Comparison of ENCODE assay signal across 1 cellular context in the genomic region with DNA sequence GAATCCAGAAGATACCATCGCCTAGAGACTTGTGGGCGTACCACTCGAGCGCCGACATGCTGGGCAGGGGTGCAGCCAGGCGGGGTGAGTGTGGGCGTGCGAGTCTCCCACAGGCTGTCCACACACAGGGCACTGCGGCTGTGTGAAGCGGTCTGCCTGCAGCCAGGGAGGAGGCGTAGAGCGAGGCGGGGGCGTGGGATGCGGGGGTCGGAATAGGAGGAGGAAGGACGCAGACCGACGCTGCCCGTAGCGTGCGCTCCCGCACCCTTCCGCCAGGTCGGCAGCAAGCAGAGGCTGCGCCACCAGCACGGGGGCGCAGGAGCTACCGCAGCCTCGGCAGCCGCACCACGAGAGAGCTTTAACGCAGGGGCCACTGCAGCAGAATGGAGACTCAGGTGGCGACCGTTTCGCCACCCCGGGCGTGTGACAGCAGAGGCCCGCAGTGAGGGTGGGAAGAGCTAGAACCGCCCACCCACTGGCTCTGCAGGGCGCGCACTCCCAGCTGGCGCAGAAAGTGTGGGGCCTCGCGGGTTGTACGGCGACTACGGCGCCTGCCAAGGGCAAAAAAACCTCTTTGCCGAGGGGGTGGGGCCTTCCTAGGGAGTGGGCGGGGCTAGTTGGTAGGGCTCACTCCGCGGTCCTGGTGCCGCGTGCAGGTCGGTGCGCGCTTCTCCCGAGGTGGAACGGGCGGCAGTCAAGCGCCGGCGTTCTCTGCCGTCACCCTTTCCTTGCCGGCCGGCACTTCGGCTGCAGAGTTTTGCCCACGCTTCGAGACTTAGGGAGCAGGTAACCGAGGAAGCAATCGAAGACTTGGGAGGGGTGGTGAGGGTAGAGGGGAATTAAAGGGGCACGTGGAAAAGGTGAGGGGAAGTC.
TF ChIP-seq lines count a peak whose summit lies in the region.

A gene (minus strand): TSS at position 537 of the 873 bp plus-strand sequence. CDS start 479 bp downstream, at position 58.
A gene with protein sequence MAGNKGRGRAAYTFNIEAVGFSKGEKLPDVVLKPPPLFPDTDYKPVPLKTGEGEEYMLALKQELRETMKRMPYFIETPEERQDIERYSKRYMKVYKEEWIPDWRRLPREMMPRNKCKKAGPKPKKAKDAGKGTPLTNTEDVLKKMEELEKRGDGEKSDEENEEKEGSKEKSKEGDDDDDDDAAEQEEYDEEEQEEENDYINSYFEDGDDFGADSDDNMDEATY (plus strand): TSS at position 630 of the 873 bp plus-strand sequence. CDS start 10,704 bp downstream, outside the sequence.

TF ChIP-seq in HepG2, 621 proteins besides CTCF, POLR2A, EP300 and RAD21 (continued from another document and continues in another):
- TF ChIP-seq, protein P1, sequence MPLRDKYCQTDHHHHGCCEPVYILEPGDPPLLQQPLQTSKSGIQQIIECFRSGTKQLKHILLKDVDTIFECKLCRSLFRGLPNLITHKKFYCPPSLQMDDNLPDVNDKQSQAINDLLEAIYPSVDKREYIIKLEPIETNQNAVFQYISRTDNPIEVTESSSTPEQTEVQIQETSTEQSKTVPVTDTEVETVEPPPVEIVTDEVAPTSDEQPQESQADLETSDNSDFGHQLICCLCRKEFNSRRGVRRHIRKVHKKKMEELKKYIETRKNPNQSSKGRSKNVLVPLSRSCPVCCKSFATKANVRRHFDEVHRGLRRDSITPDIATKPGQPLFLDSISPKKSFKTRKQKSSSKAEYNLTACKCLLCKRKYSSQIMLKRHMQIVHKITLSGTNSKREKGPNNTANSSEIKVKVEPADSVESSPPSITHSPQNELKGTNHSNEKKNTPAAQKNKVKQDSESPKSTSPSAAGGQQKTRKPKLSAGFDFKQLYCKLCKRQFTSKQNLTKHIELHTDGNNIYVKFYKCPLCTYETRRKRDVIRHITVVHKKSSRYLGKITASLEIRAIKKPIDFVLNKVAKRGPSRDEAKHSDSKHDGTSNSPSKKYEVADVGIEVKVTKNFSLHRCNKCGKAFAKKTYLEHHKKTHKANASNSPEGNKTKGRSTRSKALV (CRISPR knock-in tag; IDR thresholded peaks at IDR 0.05) = peak; percentile 83
- TF ChIP-seq ZNF431 (CRISPR knock-in tag; IDR thresholded peaks at IDR 0.05; ENCODE audit: borderline replicate concordance, low read depth) (peak; percentile 93), ZSCAN22 (CRISPR knock-in tag; IDR thresholded peaks at IDR 0.05) (no peak), ZNF430 (CRISPR knock-in tag; IDR thresholded peaks at IDR 0.05) (peak; percentile 93), ZNF20 (CRISPR knock-in tag; IDR thresholded peaks at IDR 0.05) (peak; percentile 93; the same call in 1 of the 2 replicates), CHD2 (IDR thresholded peaks at IDR 0.05; ENCODE audit: low read depth, low read length) (peak; percentile 65), ZNF124 (CRISPR knock-in tag; IDR thresholded peaks at IDR 0.05) (peak; percentile 20; the same call in 1 of the 2 replicates), NONO (IDR thresholded peaks at IDR 0.05) (no peak), NONO (CRISPR knock-in tag; conservative IDR thresholded peaks at IDR 0.05) (peak; percentile 80), ZNF30 (CRISPR knock-in tag; IDR thresholded peaks at IDR 0.05) (no peak), SOX5 (CRISPR knock-in tag; IDR thresholded peaks at IDR 0.05; ENCODE audit: borderline replicate concordance) (0 out of 2 replicates have a peak, but pooled peaks have one; percentile 16), ZNF343 (CRISPR knock-in tag; IDR thresholded peaks at IDR 0.05) (peak; percentile 86), ZNF709 (CRISPR knock-in tag; IDR thresholded peaks at IDR 0.05) (peak; percentile 93; the same call in 1 of the 2 replicates), ZBTB20 (CRISPR knock-in tag; IDR thresholded peaks at IDR 0.05; ENCODE audit: borderline replicate concordance, low read depth) (0 out of 2 replicates have a peak, but pooled peaks have one; percentile 69), NFATC3 (CRISPR knock-in tag; IDR thresholded peaks at IDR 0.05) (peak; percentile 74; the same call in 1 of the 2 replicates), ZNF121 (CRISPR knock-in tag; IDR thresholded peaks at IDR 0.05) (peak; percentile 68; the same call in 1 of the 2 replicates), ZNF674 (CRISPR knock-in tag; IDR thresholded peaks at IDR 0.05; ENCODE audit: low read depth) (peak; percentile 73), ZFP36L1 (CRISPR knock-in tag; IDR thresholded peaks at IDR 0.05) (peak; percentile 83; the same call in 1 of the 2 replicates), TRIM24 (CRISPR knock-in tag; IDR thresholded peaks at IDR 0.05) (no peak), BCL6 (CRISPR knock-in tag; IDR thresholded peaks at IDR 0.05) (peak; percentile 40; the same call in 1 of the 2 replicates), KMT2B (CRISPR knock-in tag; IDR thresholded peaks at IDR 0.05) (peak; percentile 92), ESRRA (CRISPR knock-in tag; IDR thresholded peaks at IDR 0.05; ENCODE audit: low read depth) (peak; percentile 67; the same call in 1 of the 2 replicates), DR1 (CRISPR knock-in tag; IDR thresholded peaks at IDR 0.05) (peak; percentile 89), CBX1 (IDR thresholded peaks at IDR 0.05; ENCODE audit: low read depth) (peak; percentile 54), ZFY (CRISPR knock-in tag; IDR thresholded peaks at IDR 0.05) (peak; percentile 79; the same call in 1 of the 2 replicates), SNAI1 (CRISPR knock-in tag; IDR thresholded peaks at IDR 0.05; ENCODE audit: borderline replicate concordance) (peak; percentile 99), SMAD1 (CRISPR knock-in tag; IDR thresholded peaks at IDR 0.05; ENCODE audit: borderline replicate concordance, low read depth) (peak; percentile 88; the same call in 1 of the 2 replicates), MIER2 (CRISPR knock-in tag; IDR thresholded peaks at IDR 0.05) (no peak), ZSCAN25 (CRISPR knock-in tag; IDR thresholded peaks at IDR 0.05) (peak; percentile 99)
- TF ChIP-seq, protein P2, sequence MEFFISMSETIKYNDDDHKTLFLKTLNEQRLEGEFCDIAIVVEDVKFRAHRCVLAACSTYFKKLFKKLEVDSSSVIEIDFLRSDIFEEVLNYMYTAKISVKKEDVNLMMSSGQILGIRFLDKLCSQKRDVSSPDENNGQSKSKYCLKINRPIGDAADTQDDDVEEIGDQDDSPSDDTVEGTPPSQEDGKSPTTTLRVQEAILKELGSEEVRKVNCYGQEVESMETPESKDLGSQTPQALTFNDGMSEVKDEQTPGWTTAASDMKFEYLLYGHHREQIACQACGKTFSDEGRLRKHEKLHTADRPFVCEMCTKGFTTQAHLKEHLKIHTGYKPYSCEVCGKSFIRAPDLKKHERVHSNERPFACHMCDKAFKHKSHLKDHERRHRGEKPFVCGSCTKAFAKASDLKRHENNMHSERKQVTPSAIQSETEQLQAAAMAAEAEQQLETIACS (CRISPR knock-in tag; IDR thresholded peaks at IDR 0.05) = 0 out of 2 replicates have a peak, but pooled peaks have one; percentile 37
- TF ChIP-seq, protein P3, sequence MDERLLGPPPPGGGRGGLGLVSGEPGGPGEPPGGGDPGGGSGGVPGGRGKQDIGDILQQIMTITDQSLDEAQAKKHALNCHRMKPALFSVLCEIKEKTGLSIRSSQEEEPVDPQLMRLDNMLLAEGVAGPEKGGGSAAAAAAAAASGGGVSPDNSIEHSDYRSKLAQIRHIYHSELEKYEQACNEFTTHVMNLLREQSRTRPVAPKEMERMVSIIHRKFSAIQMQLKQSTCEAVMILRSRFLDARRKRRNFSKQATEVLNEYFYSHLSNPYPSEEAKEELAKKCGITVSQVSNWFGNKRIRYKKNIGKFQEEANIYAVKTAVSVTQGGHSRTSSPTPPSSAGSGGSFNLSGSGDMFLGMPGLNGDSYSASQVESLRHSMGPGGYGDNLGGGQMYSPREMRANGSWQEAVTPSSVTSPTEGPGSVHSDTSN (CRISPR knock-in tag; IDR thresholded peaks at IDR 0.05) = 0 out of 2 replicates have a peak, but pooled peaks have one; percentile 10
- TF ChIP-seq, protein P4, sequence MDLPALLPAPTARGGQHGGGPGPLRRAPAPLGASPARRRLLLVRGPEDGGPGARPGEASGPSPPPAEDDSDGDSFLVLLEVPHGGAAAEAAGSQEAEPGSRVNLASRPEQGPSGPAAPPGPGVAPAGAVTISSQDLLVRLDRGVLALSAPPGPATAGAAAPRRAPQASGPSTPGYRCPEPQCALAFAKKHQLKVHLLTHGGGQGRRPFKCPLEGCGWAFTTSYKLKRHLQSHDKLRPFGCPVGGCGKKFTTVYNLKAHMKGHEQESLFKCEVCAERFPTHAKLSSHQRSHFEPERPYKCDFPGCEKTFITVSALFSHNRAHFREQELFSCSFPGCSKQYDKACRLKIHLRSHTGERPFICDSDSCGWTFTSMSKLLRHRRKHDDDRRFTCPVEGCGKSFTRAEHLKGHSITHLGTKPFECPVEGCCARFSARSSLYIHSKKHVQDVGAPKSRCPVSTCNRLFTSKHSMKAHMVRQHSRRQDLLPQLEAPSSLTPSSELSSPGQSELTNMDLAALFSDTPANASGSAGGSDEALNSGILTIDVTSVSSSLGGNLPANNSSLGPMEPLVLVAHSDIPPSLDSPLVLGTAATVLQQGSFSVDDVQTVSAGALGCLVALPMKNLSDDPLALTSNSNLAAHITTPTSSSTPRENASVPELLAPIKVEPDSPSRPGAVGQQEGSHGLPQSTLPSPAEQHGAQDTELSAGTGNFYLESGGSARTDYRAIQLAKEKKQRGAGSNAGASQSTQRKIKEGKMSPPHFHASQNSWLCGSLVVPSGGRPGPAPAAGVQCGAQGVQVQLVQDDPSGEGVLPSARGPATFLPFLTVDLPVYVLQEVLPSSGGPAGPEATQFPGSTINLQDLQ (CRISPR knock-in tag; IDR thresholded peaks at IDR 0.05) = peak; percentile 70; the same call in 1 of the 2 replicates
- TF ChIP-seq, protein P5, sequence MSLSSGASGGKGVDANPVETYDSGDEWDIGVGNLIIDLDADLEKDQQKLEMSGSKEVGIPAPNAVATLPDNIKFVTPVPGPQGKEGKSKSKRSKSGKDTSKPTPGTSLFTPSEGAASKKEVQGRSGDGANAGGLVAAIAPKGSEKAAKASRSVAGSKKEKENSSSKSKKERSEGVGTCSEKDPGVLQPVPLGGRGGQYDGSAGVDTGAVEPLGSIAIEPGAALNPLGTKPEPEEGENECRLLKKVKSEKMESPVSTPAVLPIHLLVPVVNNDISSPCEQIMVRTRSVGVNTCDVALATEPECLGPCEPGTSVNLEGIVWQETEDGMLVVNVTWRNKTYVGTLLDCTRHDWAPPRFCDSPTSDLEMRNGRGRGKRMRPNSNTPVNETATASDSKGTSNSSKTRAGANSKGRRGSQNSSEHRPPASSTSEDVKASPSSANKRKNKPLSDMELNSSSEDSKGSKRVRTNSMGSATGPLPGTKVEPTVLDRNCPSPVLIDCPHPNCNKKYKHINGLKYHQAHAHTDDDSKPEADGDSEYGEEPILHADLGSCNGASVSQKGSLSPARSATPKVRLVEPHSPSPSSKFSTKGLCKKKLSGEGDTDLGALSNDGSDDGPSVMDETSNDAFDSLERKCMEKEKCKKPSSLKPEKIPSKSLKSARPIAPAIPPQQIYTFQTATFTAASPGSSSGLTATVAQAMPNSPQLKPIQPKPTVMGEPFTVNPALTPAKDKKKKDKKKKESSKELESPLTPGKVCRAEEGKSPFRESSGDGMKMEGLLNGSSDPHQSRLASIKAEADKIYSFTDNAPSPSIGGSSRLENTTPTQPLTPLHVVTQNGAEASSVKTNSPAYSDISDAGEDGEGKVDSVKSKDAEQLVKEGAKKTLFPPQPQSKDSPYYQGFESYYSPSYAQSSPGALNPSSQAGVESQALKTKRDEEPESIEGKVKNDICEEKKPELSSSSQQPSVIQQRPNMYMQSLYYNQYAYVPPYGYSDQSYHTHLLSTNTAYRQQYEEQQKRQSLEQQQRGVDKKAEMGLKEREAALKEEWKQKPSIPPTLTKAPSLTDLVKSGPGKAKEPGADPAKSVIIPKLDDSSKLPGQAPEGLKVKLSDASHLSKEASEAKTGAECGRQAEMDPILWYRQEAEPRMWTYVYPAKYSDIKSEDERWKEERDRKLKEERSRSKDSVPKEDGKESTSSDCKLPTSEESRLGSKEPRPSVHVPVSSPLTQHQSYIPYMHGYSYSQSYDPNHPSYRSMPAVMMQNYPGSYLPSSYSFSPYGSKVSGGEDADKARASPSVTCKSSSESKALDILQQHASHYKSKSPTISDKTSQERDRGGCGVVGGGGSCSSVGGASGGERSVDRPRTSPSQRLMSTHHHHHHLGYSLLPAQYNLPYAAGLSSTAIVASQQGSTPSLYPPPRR (CRISPR knock-in tag; IDR thresholded peaks at IDR 0.05; ENCODE audit: borderline replicate concordance) = no peak; the same call in 1 of the 2 replicates
- TF ChIP-seq, protein P6, sequence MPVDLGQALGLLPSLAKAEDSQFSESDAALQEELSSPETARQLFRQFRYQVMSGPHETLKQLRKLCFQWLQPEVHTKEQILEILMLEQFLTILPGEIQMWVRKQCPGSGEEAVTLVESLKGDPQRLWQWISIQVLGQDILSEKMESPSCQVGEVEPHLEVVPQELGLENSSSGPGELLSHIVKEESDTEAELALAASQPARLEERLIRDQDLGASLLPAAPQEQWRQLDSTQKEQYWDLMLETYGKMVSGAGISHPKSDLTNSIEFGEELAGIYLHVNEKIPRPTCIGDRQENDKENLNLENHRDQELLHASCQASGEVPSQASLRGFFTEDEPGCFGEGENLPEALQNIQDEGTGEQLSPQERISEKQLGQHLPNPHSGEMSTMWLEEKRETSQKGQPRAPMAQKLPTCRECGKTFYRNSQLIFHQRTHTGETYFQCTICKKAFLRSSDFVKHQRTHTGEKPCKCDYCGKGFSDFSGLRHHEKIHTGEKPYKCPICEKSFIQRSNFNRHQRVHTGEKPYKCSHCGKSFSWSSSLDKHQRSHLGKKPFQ (CRISPR knock-in tag; IDR thresholded peaks at IDR 0.05; ENCODE audit: insufficient replicate concordance) = peak; percentile 26
- TF ChIP-seq, protein P7, sequence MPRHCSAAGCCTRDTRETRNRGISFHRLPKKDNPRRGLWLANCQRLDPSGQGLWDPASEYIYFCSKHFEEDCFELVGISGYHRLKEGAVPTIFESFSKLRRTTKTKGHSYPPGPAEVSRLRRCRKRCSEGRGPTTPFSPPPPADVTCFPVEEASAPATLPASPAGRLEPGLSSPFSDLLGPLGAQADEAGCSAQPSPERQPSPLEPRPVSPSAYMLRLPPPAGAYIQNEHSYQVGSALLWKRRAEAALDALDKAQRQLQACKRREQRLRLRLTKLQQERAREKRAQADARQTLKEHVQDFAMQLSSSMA (CRISPR knock-in tag; IDR thresholded peaks at IDR 0.05) = no peak; the same call in 1 of the 2 replicates
- TF ChIP-seq, protein P8, sequence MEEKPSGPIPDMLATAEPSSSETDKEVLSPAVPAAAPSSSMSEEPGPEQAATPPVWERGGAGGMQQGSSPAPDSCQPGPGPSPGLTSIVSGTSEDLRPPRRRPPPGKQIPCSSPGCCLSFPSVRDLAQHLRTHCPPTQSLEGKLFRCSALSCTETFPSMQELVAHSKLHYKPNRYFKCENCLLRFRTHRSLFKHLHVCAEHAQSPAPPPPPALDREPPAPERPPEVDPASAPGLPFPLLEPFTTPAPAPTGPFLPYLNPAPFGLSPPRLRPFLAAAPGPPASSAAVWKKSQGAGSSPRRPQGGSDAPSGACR (CRISPR knock-in tag; IDR thresholded peaks at IDR 0.05) = peak; percentile 93
